ENCODE assay signal across 10 cellular contexts in the genomic region with DNA sequence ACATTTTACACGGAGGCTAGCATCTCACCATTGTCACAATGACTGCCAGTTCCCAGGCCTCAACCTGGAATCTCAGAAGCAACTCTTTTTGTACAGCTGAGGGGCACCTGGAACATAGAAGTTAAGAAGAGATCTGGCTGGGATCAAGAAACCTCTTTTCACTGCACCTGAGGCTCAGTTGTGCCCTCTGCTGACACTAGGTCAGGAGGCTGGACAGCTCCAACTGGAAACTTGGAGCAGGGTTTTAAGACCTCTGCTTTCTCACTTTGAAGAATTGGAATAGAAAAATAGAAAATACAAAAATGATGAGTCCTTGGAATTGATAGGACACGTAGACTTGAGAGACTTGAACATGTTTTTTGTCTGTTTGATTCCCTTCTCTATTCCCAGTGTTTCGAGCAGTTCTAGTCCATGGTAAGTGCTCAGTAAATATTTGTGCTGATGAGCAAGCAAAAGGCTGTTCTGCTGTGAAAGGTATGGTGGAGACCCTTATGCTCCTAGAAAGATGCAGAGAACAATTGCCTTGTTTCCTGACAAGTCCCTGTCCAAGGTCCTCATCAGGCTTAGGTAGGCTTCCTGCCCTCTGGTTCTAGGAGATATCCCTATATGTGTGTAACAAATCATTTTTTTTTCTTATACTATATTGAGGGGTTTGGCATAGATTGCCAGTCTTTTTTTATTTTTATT. TPM values are rescaled to one million over a fixed set of nuclear protein-coding genes. Genes with fewer than 3 reads are reported as not detected.
A peak's percentile ranks its signal among the peaks of the same experiment; 100 is the strongest.
DNase-seq lines count a peak whose midpoint lies in the region; ATAC-seq, FAIRE-seq and TF ChIP-seq lines count a peak whose summit lies in the region.
"Had no signal": no experiment of that assay in that cellular context is flagged by ENCODE, and none has a peak within 500 bp of the region (broad histone marks: within the 10 kb centered on the region; RNA-seq: fewer than 3 reads in every experiment).

No MANE protein-coding gene starts in this region.

- ATAC-seq in GM21390 (IDR thresholded peaks at IDR 0.05; ENCODE audit: unreplicated experiment) = no peak

- H3K27me3 ChIP-seq in small intestine (ENCODE audit: control insufficient read depth in 2 of 2, insufficient read depth in 2 of 2, low read length in 2 of 2) = no peaks in the 10 kb centered on the region

- 63 to 79% (median 68%) methylated on average over 3 of the region's 3 CpGs for WGBS in small intestine, 3 donors

- no peak overlapping the region for H3K27ac Mint-ChIP-seq in activated naive CD4-positive, alpha-beta T cell treated with anti-CD3 and anti-CD28 coated beads for 36 hours

- no peaks in the 10 kb centered on the region for H3K4me1 ChIP-seq in small intestine (ENCODE audit: control insufficient read depth in 2 of 2, insufficient read depth in 1 of 2, low read depth in 1 of 2, low read length in 1 of 2)

- H3K9me3 ChIP-seq in small intestine (ENCODE audit: control insufficient read depth, low read depth) = no peaks in the 10 kb centered on the region

- intact Hi-C loops in activated naive CD4-positive, alpha-beta T cell treated with anti-CD3 and anti-CD28 coated beads for 36 hours (cut with micrococcal nuclease) = no loop called here

- CTCF ChIA-PET in activated naive CD4-positive, alpha-beta T cell treated with anti-CD3 and anti-CD28 coated beads for 36 hours (lab: Charles Lee) = interaction anchor here (1.2 kb wide), 1 partner anchor 9 kb away, joined by 6 read pairs; no protein-coding TSS in a partner anchor
- CTCF ChIA-PET in RWPE1 (lab: Yijun Ruan, JAX) = interaction anchor here (1.0 kb wide), 1 partner anchor 9 kb away, joined by 4 read pairs; no protein-coding TSS in a partner anchor

- H3K4me3 Mint-ChIP-seq in activated naive CD4-positive, alpha-beta T cell treated with anti-CD3 and anti-CD28 coated beads for 36 hours = no peak overlapping the region

- H3K4me1 Mint-ChIP-seq in activated naive CD4-positive, alpha-beta T cell treated with anti-CD3 and anti-CD28 coated beads for 36 hours (ENCODE audit: low read depth) = no peaks in the 10 kb centered on the region

- FAIRE-seq in small intestine (lab: Jason Lieb, UNC) = no peak

- no peak overlapping the region for H3K27ac ChIP-seq in small intestine (ENCODE audit: low read depth in 1 of 2, low read length in 1 of 2)
- no peak overlapping the region for H3K27ac ChIP-seq in RWPE1

- H3K4me3 ChIP-seq in epithelial cell of proximal tubule (ENCODE audit: low read depth, low read length) (no peak overlapping the region), small intestine (ENCODE audit: low read depth in 1 of 2, low read length in 2 of 2) (no peak overlapping the region)

- DNase-seq in activated naive CD4-positive, alpha-beta T cell treated with anti-CD3 and anti-CD28 coated beads for 36 hours = peak; percentile 13
- DNase-seq in activated naive CD4-positive, alpha-beta T cell treated with Interleukin-2 at 50 U/mL for 16 hours = no peak
- DNase-seq in NCI-H226 (peak; percentile 40), epithelial cell of proximal tubule (ENCODE audit: low read depth) (no peak), small intestine (peak; percentile 22), activated gamma-delta T cell treated with Interleukin-2 at 50 U/mL for 16 hours (no peak), RWPE1 (ENCODE audit: low spot score) (no peak)
- DNase-seq: NCI-H446, occipital lobe had no signal

- H3K27me3 Mint-ChIP-seq in activated naive CD4-positive, alpha-beta T cell treated with anti-CD3 and anti-CD28 coated beads for 36 hours (ENCODE audit: low read depth) = no peaks in the 10 kb centered on the region

- TF ChIP-seq CTCF in epithelial cell of proximal tubule (conservative IDR thresholded peaks at IDR 0.05; ENCODE audit: low read depth, low read length) = peak; percentile 67
- TF ChIP-seq CTCF in RWPE1 (conservative IDR thresholded peaks at IDR 0.05; ENCODE audit: low read depth) = no peak

- no peaks in the 10 kb centered on the region for H3K9me3 Mint-ChIP-seq in activated naive CD4-positive, alpha-beta T cell treated with anti-CD3 and anti-CD28 coated beads for 36 hours

- no peaks in the 10 kb centered on the region for H3K36me3 ChIP-seq in small intestine (ENCODE audit: control insufficient read depth in 2 of 2, insufficient read depth in 2 of 2, low read length in 2 of 2)

- POLR2A ChIA-PET in RWPE1 (lab: Yijun Ruan, JAX; ENCODE audit: low non-redundant PET) = no interaction called here

- no peaks in the 10 kb centered on the region for H3K36me3 Mint-ChIP-seq in activated naive CD4-positive, alpha-beta T cell treated with anti-CD3 and anti-CD28 coated beads for 36 hours (ENCODE audit: low read depth)

RNA-seq across cellular contexts. Expression of gene PPM1D, which starts 13.6 kb away (rescaled TPM):
- 10 to 100 TPM; 11.8 to 13.1 TPM for total RNA-seq in activated naive CD4-positive, alpha-beta T cell treated with anti-CD3 and anti-CD28 coated beads for 36 hours
- 9.1 and 9.8 TPM in 2 replicates for total RNA-seq in epithelial cell of proximal tubule
- 1 to 10 TPM; 3.8 to 5.8 (median 5.5) TPM for polyA plus RNA-seq in small intestine

Comparison
In these comparisons a context has a peak if more than half of its experiments do, and no peak if none do; other contexts are left out.
1. DNase-seq: peak in activated naive CD4-positive, alpha-beta T cell treated with anti-CD3 and anti-CD28 coated beads for 36 hours (single experiment), NCI-H226 (single experiment) and small intestine (single experiment); none in activated naive CD4-positive, alpha-beta T cell treated with Interleukin-2 at 50 U/mL for 16 hours (single experiment), epithelial cell of proximal tubule (single experiment), activated gamma-delta T cell treated with Interleukin-2 at 50 U/mL for 16 hours (single experiment) and RWPE1 (single experiment).